In genomic region chr12:50979369-50980052, GRCh38 we compare ENCODE assay signal across 1 cellular context.
TF ChIP-seq lines count a peak whose summit lies in the region.

No MANE protein-coding gene starts in this region.

TF ChIP-seq in K562, 482 proteins besides CTCF, POLR2A, EP300 and RAD21 (continued from another document):
- no peak for TF ChIP-seq CLOCK (CRISPR knock-in tag; IDR thresholded peaks at IDR 0.05; ENCODE audit: borderline replicate concordance)
- peak; percentile 95 for TF ChIP-seq ZNF316 (IDR thresholded peaks at IDR 0.05)
- TF ChIP-seq, protein P1, sequence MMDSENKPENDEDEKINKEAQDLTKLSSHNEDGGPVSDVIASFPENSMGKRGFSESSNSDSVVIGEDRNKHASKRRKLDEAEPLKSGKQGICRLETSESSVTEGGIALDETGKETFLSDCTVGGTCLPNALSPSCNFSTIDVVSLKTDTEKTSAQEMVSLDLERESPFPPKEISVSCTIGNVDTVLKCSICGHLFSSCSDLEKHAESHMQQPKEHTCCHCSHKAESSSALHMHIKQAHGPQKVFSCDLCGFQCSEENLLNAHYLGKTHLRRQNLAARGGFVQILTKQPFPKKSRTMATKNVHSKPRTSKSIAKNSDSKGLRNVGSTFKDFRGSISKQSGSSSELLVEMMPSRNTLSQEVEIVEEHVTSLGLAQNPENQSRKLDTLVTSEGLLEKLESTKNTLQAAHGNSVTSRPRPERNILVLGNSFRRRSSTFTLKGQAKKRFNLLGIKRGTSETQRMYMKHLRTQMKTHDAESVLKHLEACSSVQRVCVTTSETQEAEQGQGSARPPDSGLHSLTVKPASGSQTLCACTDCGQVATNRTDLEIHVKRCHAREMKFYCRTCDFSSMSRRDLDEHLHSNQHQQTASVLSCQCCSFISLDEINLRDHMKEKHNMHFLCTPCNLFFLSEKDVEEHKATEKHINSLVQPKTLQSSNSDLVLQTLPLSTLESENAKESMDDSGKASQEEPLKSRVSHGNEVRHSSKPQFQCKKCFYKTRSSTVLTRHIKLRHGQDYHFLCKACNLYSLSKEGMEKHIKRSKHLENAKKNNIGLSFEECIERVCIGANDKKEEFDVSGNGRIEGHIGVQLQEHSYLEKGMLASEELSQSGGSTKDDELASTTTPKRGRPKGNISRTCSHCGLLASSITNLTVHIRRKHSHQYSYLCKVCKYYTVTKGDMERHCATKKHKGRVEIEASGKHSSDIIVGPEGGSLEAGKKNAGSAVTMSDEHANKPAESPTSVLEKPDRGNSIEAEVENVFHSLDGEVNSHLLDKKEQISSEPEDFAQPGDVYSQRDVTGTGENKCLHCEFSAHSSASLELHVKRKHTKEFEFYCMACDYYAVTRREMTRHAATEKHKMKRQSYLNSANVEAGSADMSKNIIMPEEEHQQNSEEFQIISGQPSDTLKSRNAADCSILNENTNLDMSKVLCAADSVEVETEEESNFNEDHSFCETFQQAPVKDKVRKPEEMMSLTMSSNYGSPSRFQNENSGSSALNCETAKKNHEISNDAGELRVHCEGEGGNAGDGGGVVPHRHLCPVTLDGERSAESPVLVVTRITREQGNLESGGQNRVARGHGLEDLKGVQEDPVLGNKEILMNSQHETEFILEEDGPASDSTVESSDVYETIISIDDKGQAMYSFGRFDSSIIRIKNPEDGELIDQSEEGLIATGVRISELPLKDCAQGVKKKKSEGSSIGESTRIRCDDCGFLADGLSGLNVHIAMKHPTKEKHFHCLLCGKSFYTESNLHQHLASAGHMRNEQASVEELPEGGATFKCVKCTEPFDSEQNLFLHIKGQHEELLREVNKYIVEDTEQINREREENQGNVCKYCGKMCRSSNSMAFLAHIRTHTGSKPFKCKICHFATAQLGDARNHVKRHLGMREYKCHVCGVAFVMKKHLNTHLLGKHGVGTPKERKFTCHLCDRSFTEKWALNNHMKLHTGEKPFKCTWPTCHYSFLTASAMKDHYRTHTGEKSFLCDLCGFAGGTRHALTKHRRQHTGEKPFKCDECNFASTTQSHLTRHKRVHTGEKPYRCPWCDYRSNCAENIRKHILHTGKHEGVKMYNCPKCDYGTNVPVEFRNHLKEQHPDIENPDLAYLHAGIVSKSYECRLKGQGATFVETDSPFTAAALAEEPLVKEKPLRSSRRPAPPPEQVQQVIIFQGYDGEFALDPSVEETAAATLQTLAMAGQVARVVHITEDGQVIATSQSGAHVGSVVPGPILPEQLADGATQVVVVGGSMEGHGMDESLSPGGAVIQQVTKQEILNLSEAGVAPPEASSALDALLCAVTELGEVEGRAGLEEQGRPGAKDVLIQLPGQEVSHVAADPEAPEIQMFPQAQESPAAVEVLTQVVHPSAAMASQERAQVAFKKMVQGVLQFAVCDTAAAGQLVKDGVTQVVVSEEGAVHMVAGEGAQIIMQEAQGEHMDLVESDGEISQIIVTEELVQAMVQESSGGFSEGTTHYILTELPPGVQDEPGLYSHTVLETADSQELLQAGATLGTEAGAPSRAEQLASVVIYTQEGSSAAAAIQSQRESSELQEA (IDR thresholded peaks at IDR 0.05; ENCODE audit: low read depth), result no peak
- no peak for TF ChIP-seq ZNF282 (CRISPR knock-in tag; IDR thresholded peaks at IDR 0.05)
- TF ChIP-seq SREBF2 (CRISPR knock-in tag; IDR thresholded peaks at IDR 0.05), result no peak
- no peak for TF ChIP-seq ZNF224 (CRISPR knock-in tag; IDR thresholded peaks at IDR 0.05)
- TF ChIP-seq SMARCA5 (IDR thresholded peaks at IDR 0.05), result no peak
- TF ChIP-seq TAL1 (IDR thresholded peaks at IDR 0.05), result no peak
- TF ChIP-seq ILF3 (IDR thresholded peaks at IDR 0.05; ENCODE audit: borderline replicate concordance), result no peak
- TF ChIP-seq MTA3 (IDR thresholded peaks at IDR 0.05; ENCODE audit: borderline replicate concordance), result no peak
- TF ChIP-seq MAFF (IDR thresholded peaks at IDR 0.05; ENCODE audit: low read length), result peak; percentile 91
- no peak for TF ChIP-seq ZKSCAN3 (CRISPR knock-in tag; IDR thresholded peaks at IDR 0.05)
- no peak for TF ChIP-seq TCF7L2 (IDR thresholded peaks at IDR 0.05; ENCODE audit: low read depth, low read length)
- TF ChIP-seq BRD9 (IDR thresholded peaks at IDR 0.05; ENCODE audit: low read depth, partially characterized antibody), result no peak
- no peak for TF ChIP-seq ZNF445 (CRISPR knock-in tag; IDR thresholded peaks at IDR 0.05; ENCODE audit: low read depth)
- TF ChIP-seq ZNF766 (CRISPR knock-in tag; conservative IDR thresholded peaks at IDR 0.05), result no peak
- no peak for TF ChIP-seq HMGXB4 (CRISPR knock-in tag; IDR thresholded peaks at IDR 0.05)
- no peak for TF ChIP-seq BCL6 (CRISPR knock-in tag; IDR thresholded peaks at IDR 0.05)
- no peak for TF ChIP-seq EP400 (IDR thresholded peaks at IDR 0.05)
- TF ChIP-seq MAFK (IDR thresholded peaks at IDR 0.05; ENCODE audit: low read length), result peak; percentile 95
- no peak for TF ChIP-seq SIX5 (IDR thresholded peaks at IDR 0.05; ENCODE audit: borderline replicate concordance in 1 of 2, insufficient read depth in 1 of 2, low read depth in 1 of 2, low read length in 2 of 2)
- no peak for TF ChIP-seq ZNF253 (CRISPR knock-in tag; conservative IDR thresholded peaks at IDR 0.05)
- TF ChIP-seq ZBTB49 (CRISPR knock-in tag; IDR thresholded peaks at IDR 0.05; ENCODE audit: borderline replicate concordance), result no peak
- no peak for TF ChIP-seq SNAPC5 (CRISPR knock-in tag; IDR thresholded peaks at IDR 0.05)
- TF ChIP-seq KLF16 (IDR thresholded peaks at IDR 0.05), result no peak
- TF ChIP-seq, protein P2, sequence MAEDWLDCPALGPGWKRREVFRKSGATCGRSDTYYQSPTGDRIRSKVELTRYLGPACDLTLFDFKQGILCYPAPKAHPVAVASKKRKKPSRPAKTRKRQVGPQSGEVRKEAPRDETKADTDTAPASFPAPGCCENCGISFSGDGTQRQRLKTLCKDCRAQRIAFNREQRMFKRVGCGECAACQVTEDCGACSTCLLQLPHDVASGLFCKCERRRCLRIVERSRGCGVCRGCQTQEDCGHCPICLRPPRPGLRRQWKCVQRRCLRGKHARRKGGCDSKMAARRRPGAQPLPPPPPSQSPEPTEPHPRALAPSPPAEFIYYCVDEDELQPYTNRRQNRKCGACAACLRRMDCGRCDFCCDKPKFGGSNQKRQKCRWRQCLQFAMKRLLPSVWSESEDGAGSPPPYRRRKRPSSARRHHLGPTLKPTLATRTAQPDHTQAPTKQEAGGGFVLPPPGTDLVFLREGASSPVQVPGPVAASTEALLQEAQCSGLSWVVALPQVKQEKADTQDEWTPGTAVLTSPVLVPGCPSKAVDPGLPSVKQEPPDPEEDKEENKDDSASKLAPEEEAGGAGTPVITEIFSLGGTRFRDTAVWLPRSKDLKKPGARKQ (CRISPR knock-in tag; IDR thresholded peaks at IDR 0.05), result no peak
- no peak for TF ChIP-seq ZNF75A (CRISPR knock-in tag; IDR thresholded peaks at IDR 0.05)
- no peak for TF ChIP-seq SMAD3 (CRISPR knock-in tag; conservative IDR thresholded peaks at IDR 0.05)
- no peak for TF ChIP-seq DPF2 (IDR thresholded peaks at IDR 0.05)
- TF ChIP-seq ATF4 (CRISPR knock-in tag; IDR thresholded peaks at IDR 0.05), result no peak
- no peak for TF ChIP-seq FOXK2 (conservative IDR thresholded peaks at IDR 0.05 in 1 of 2, IDR thresholded peaks at IDR 0.05 in 1 of 2; ENCODE audit: low read depth in 2 of 2)
- TF ChIP-seq MAFG (tag; conservative IDR thresholded peaks at IDR 0.05), result peak; percentile 83
- TF ChIP-seq ZNF3 (CRISPR knock-in tag; IDR thresholded peaks at IDR 0.05), result no peak
- no peak for TF ChIP-seq ARNT (IDR thresholded peaks at IDR 0.05)
- no peak for TF ChIP-seq TCF7 (IDR thresholded peaks at IDR 0.05; ENCODE audit: borderline replicate concordance)
- no peak for TF ChIP-seq DLX4 (CRISPR knock-in tag; IDR thresholded peaks at IDR 0.05)
